In the genomic region with DNA sequence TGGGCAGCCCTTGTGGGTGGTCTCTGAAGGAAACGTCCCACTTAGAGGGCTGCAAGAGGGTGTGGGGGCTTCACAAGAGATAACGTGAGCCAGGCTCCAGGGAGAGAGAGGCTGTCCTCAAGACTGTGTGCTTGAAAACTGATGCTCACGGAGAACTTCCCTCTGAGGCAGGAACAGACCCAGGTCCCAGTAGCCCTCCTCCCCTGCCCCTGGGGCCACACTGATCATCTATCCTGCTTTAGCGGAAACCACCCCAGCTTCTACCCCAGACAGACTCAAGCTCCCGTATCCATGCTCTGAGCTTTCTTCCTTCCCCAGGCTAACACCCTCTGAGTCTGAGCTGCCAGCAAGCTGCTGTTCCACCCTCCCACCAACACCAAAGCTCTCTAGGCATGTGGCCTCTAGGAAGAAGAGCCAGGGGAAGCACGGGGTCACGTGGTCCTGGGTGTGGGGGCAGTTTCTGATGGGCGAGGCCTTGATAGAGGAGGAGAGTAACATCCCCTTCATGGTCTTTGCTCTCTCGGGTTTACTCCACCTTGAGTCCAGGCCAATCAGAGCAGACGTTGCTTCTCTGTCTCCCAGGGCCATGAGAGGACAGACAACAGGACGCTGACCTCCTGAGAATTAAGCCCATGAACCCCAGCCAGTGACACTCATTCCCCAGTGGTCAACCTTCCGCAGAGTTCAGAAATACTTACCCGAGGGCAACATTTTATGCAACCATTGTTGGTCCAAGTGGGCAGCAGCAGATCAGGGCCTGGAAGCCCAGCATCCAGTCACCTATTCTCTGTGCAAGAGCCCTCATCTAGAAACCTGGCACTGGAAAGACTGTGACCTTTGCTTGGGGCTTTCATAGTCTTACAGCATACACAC, we compare ENCODE assay signal across 8 cellular contexts. TPM values are rescaled to one million over a fixed set of nuclear protein-coding genes. Genes with fewer than 3 reads are reported as not detected.
A peak's percentile ranks its signal among the peaks of the same experiment; 100 is the strongest.
DNase-seq lines count a peak whose midpoint lies in the region; ATAC-seq, FAIRE-seq and TF ChIP-seq lines count a peak whose summit lies in the region.

No MANE protein-coding gene starts in this region.

- in situ Hi-C loops in GM12878 (cut with MboI) = no loop called here

- peak overlapping the region; percentile 99 for H3K27ac ChIP-seq in GM12878 (ENCODE audit: control insufficient read depth, insufficient read depth)

- H3K9ac ChIP-seq in GM12878 (ENCODE audit: control insufficient read depth, insufficient read depth, low read length) = peak overlapping the region; percentile 100

- TF ChIP-seq EP300 in GM12878 (IDR thresholded peaks at IDR 0.05; ENCODE audit: borderline replicate concordance in 1 of 2, control insufficient read depth in 1 of 2, low read depth in 2 of 2, low read length in 2 of 2) = no peak

- CTCF ChIA-PET in Calu3 (lab: Charles Lee) (interaction anchor here (0.8 to 5.7 kb wide), 5 partner anchors 13 to 65 kb away, joined by 3 to 68 read pairs (median 23); a partner anchor contains a TSS), GM12878 (lab: Yijun Ruan, JAX) (interaction anchor here (0.7 to 11.2 kb wide), 10 partner anchors 10 to 507 kb away, joined by 3 to 294 read pairs (median 14); a partner anchor contains a TSS)

- H3K9me3 ChIP-seq in GM12878 (replicated peaks; ENCODE audit: control insufficient read depth, insufficient read depth, low read length) = no peaks in the 10 kb centered on the region

- H3K4me3 ChIP-seq in GM12878 = peak overlapping the region; percentile 98

- 0 out of 2 replicates have a peak, but pooled peaks cover 3% of the 10 kb centered on the region for H3K4me1 ChIP-seq in GM12878 (ENCODE audit: control insufficient read depth, insufficient read depth, low read length)

- H2AFZ ChIP-seq in GM12878 (ENCODE audit: control insufficient read depth, low read depth, low read length) = peak overlapping the region; percentile 2

- ATAC-seq in GM19395 (IDR thresholded peaks at IDR 0.05; ENCODE audit: unreplicated experiment) (peak; percentile 71), HG03457 (IDR thresholded peaks at IDR 0.05; ENCODE audit: unreplicated experiment) (peak; percentile 51), GM12878 (peak; percentile 85)

- WGBS in GM12878 (ENCODE audit: insufficient coverage, insufficient replicate concordance, low lambda C conversion rate, missing lambda C conversion rate) = under 1% methylated on average over 13 of the region's 13 CpGs

- no peak for TF ChIP-seq RAD21 in GM12878 (IDR thresholded peaks at IDR 0.05; ENCODE audit: insufficient read depth, low read depth, low read length)

- RAD21 ChIA-PET in GM12878 (lab: Charles Lee; ENCODE audit: unreplicated experiment) = interaction anchor here (1.1 to 9.1 kb wide), 13 partner anchors 12 to 212 kb away, joined by 3 to 153 read pairs (median 6); a partner anchor contains a TSS

- H3K79me2 ChIP-seq in GM12878 (ENCODE audit: control insufficient read depth, insufficient read depth, low read length) = peaks cover 24% of the 10 kb centered on the region

- no peaks in the 10 kb centered on the region for H4K20me1 ChIP-seq in GM12878 (ENCODE audit: control insufficient read depth, insufficient read depth)

- H3K4me2 ChIP-seq in GM12878 (ENCODE audit: control insufficient read depth, insufficient read depth) = peak overlapping the region; percentile 64

- peak; percentile 98 for TF ChIP-seq POLR2A in GM12878 (IDR thresholded peaks at IDR 0.05; ENCODE audit: low read depth, low read length)

- POLR2A ChIA-PET in GM12878 (lab: Charles Lee) = interaction anchor here (0.7 to 6.8 kb wide), 16 partner anchors 9 to 147 kb away, joined by 3 to 90 read pairs (median 11); a partner anchor contains a TSS

- peak; percentile 99 for FAIRE-seq in GM12878 (lab: Jason Lieb, UNC)

- H3K36me3 ChIP-seq in GM12878 (ENCODE audit: control insufficient read depth in 2 of 2, insufficient read depth in 2 of 2, low read length in 1 of 2) = peaks cover 4 to 14% of the 10 kb centered on the region in 2 experiments; a peak in 3 of 4 replicates

- peak overlapping the region; percentile 94 for H3K27ac Mint-ChIP-seq in Calu3 (ENCODE audit: unreplicated experiment)

- peak overlapping the region; percentile 92 for H3K4me3 Mint-ChIP-seq in Calu3 (ENCODE audit: low read depth, unreplicated experiment)

- BruUV-seq in Calu3 (replicated peaks; lab: Mats Ljungman, UMichigan) = no TSS peak
- BruUV-seq in GM12878 (replicated peaks; lab: Mats Ljungman, UMichigan) = no TSS peak

- no peaks in the 10 kb centered on the region for H3K27me3 ChIP-seq in GM12878 (replicated peaks in 1 of 2; ENCODE audit: control insufficient read depth in 2 of 2, insufficient read depth in 2 of 2, low read length in 1 of 2)

- H3K4me1 Mint-ChIP-seq in Calu3 (ENCODE audit: low read depth, unreplicated experiment) = peaks cover 27% of the 10 kb centered on the region

- H3K9me3 Mint-ChIP-seq in Calu3 (ENCODE audit: low read depth, unreplicated experiment) = no peaks in the 10 kb centered on the region

- peak; percentile 34 for DNase-seq in Calu3
- peak; percentile 77 for DNase-seq in SHP77 treated with DMSO at 0.1 percent for 48 hours (lab: John Stamatoyannopoulos, UW)
- DNase-seq in GM12878 (ENCODE audit: low read depth, low spot score) = peak; percentile 92
- DNase-seq in islet precursor cell = peak; percentile 84
- peak; percentile 48 for DNase-seq in stimulated activated CD4-positive, alpha-beta T cell treated with anti-CD3 and anti-CD28 coated beads, Interleukin-2, amount 100 ng/mL, for 4 hours (ENCODE audit: low read depth)
- DNase-seq in A172 (ENCODE audit: low spot score) = no peak

- TF ChIP-seq CTCF in Calu3 (IDR thresholded peaks at IDR 0.05; ENCODE audit: unreplicated experiment) = no peak
- TF ChIP-seq CTCF in GM12878 (IDR thresholded peaks at IDR 0.05 in 2 of 3, conservative IDR thresholded peaks at IDR 0.05 in 1 of 3; ENCODE audit: control insufficient read depth in 2 of 3, extremely low read depth in 1 of 3, insufficient read depth in 1 of 3, low read depth in 3 of 3, low read length in 3 of 3) = no peak

- no peaks in the 10 kb centered on the region for H3K27me3 Mint-ChIP-seq in Calu3 (ENCODE audit: unreplicated experiment)

- intact Hi-C loops in Calu3 (cut with micrococcal nuclease; ENCODE audit: unreplicated experiment) = no loop called here
- intact Hi-C loops in GM12878 (cut with micrococcal nuclease; ENCODE audit: unreplicated experiment) = loop anchor here (1.0 kb wide), 2 partner anchors 19 to 66 kb away; a partner anchor contains a TSS

- peaks cover 49% of the 10 kb centered on the region for H3K36me3 Mint-ChIP-seq in Calu3 (ENCODE audit: insufficient read depth, unreplicated experiment)

- SMC1A ChIA-PET in GM12878 (lab: Charles Lee; ENCODE audit: uncharacterized antibody, unreplicated experiment) = interaction anchor here (0.6 to 9.2 kb wide), 10 partner anchors 11 to 147 kb away, joined by 3 to 195 read pairs (median 7); a partner anchor contains a TSS

RNA-seq across cellular contexts. Expression of a gene that starts 1.3 kb away (rescaled TPM):
- total RNA-seq in Calu3 (2022) (38.0 and 43.6 TPM in 2 replicates), GM12878 (2014; rRNA removed) (41.5 and 46.4 TPM in 2 replicates), GM12878 (2014; rRNA removed; fragmentation: Illumina TruSeq; extraction: Trizol) (27.8 and 31.2 TPM in 2 replicates), GM12878 (2021) (78.5 and 78.6 TPM in 2 replicates)
- total RNA-seq in GM12878 (2013; cell fraction: nucleolus; rRNA removed) = 12.2 and 13.2 TPM in 2 replicates
- polyA plus RNA-seq in GM12878 (2011; ENCODE audit: low read depth) = 15.2 TPM
- polyA plus RNA-seq in GM12878 (2011; rRNA removed) (23.0 and 42.3 TPM in 2 replicates), GM12878 (2014; fragmentation: Illumina TruSeq; extraction: Trizol) (19.6 and 42.9 TPM in 2 replicates), GM12878 (2014; fragmentation: Nextera tagmentation; extraction: Ambion mirVana) (10 to 100 TPM in 1 of 2 experiments, 1 to 10 TPM in 1; 6.6 to 12.3 TPM), GM12878 (2014; rRNA removed) (68.3 and 79.0 TPM in 2 replicates), GM12878 (2016; fragmentation: Nextera tagmentation; extraction: Ambion mirVana) (100 to 1,000 TPM; 100 to 110 TPM)
- 64.4 and 77.3 TPM in 2 replicates for polyA plus RNA-seq in GM12878 (2011; cell fraction: cytosol; rRNA removed)
- polyA plus RNA-seq in GM12878 (2011; cell fraction: nucleus; rRNA removed) = 79.4 and 82.2 TPM in 2 replicates
- 34.0 and 41.8 TPM in 2 replicates for polyA plus RNA-seq in GM12878 (2012)
- 32.9 and 57.6 TPM in 2 replicates for polyA minus RNA-seq in GM12878 (2011; rRNA and poly(A)+ RNA removed)
- polyA minus RNA-seq in GM12878 (2011; cell fraction: cytosol; rRNA and poly(A)+ RNA removed) = 23.3 and 27.0 TPM in 2 replicates
- polyA minus RNA-seq in GM12878 (2011; cell fraction: nucleus; rRNA and poly(A)+ RNA removed) = 18.9 and 24.2 TPM in 2 replicates
- total RNA-seq in A172 (2014; rRNA removed; shearing (Covaris generic)) = 2.0 and 4.4 TPM in 2 replicates

RNA-seq across cellular contexts. Expression of a gene that starts 19.1 kb away (rescaled TPM):
- total RNA-seq in Calu3 (2022) (58.2 and 63.4 TPM in 2 replicates), GM12878 (2014; rRNA removed) (90.1 and 91.2 TPM in 2 replicates), GM12878 (2014; rRNA removed; fragmentation: Illumina TruSeq; extraction: Trizol) (57.5 and 59.0 TPM in 2 replicates), GM12878 (2021) (66.3 and 69.2 TPM in 2 replicates)
- total RNA-seq in GM12878 (2013; cell fraction: nucleolus; rRNA removed) = 47.6 and 50.6 TPM in 2 replicates
- 28.7 TPM for polyA plus RNA-seq in GM12878 (2011; ENCODE audit: low read depth)
- polyA plus RNA-seq in GM12878 (2011; rRNA removed) (51.4 and 76.7 TPM in 2 replicates), GM12878 (2014; fragmentation: Illumina TruSeq; extraction: Trizol) (50.9 and 72.0 TPM in 2 replicates), GM12878 (2014; fragmentation: Nextera tagmentation; extraction: Ambion mirVana) (10 to 100 TPM; 13.4 to 16.4 TPM), GM12878 (2014; rRNA removed) (73.2 and 76.8 TPM in 2 replicates), GM12878 (2016; fragmentation: Nextera tagmentation; extraction: Ambion mirVana) (10 to 100 TPM; 62.8 to 71.1 TPM)
- 97.2 and 106 TPM in 2 replicates for polyA plus RNA-seq in GM12878 (2011; cell fraction: cytosol; rRNA removed)
- 90.8 and 100 TPM in 2 replicates for polyA plus RNA-seq in GM12878 (2011; cell fraction: nucleus; rRNA removed)
- 43.1 and 49.8 TPM in 2 replicates for polyA plus RNA-seq in GM12878 (2012)
- 73.1 and 98.4 TPM in 2 replicates for polyA minus RNA-seq in GM12878 (2011; rRNA and poly(A)+ RNA removed)
- 27.5 and 32.6 TPM in 2 replicates for polyA minus RNA-seq in GM12878 (2011; cell fraction: cytosol; rRNA and poly(A)+ RNA removed)
- 38.4 and 43.4 TPM in 2 replicates for polyA minus RNA-seq in GM12878 (2011; cell fraction: nucleus; rRNA and poly(A)+ RNA removed)
- total RNA-seq in A172 (2014; rRNA removed; shearing (Covaris generic)) = 32.4 and 63.4 TPM in 2 replicates

RNA-seq across cellular contexts. Expression of a gene that starts 19.3 kb away (rescaled TPM):
- total RNA-seq in Calu3 (2022) (1.8 and 2.3 TPM in 2 replicates), GM12878 (2014; rRNA removed) (2.1 and 4.4 TPM in 2 replicates), GM12878 (2014; rRNA removed; fragmentation: Illumina TruSeq; extraction: Trizol) (1.0 and 1.3 TPM in 2 replicates), GM12878 (2021) (2.2 and 2.5 TPM in 2 replicates)
- 2.2 and 3.3 TPM in 2 replicates for total RNA-seq in GM12878 (2013; cell fraction: nucleolus; rRNA removed)
- polyA plus RNA-seq in GM12878 (2011; ENCODE audit: low read depth) = 0.55 TPM
- polyA plus RNA-seq in GM12878 (2011; rRNA removed) (2.1 and 2.2 TPM in 2 replicates), GM12878 (2014; fragmentation: Illumina TruSeq; extraction: Trizol) (0.63 and 0.76 TPM in 2 replicates), GM12878 (2014; fragmentation: Nextera tagmentation; extraction: Ambion mirVana) (under 1 TPM; 0.11 to 0.13 TPM), GM12878 (2014; rRNA removed) (2.5 and 2.9 TPM in 2 replicates), GM12878 (2016; fragmentation: Nextera tagmentation; extraction: Ambion mirVana) (1 to 10 TPM; 2.2 to 2.7 TPM)
- 3.3 and 4.8 TPM in 2 replicates for polyA plus RNA-seq in GM12878 (2011; cell fraction: cytosol; rRNA removed)
- 3.3 and 3.5 TPM in 2 replicates for polyA plus RNA-seq in GM12878 (2011; cell fraction: nucleus; rRNA removed)
- polyA plus RNA-seq in GM12878 (2012) = 1.2 and 1.5 TPM in 2 replicates
- polyA minus RNA-seq in GM12878 (2011; rRNA and poly(A)+ RNA removed) = 2.4 and 2.7 TPM in 2 replicates
- 0.94 and 1.3 TPM in 2 replicates for polyA minus RNA-seq in GM12878 (2011; cell fraction: cytosol; rRNA and poly(A)+ RNA removed)
- polyA minus RNA-seq in GM12878 (2011; cell fraction: nucleus; rRNA and poly(A)+ RNA removed) = 3.9 and 7.0 TPM in 2 replicates
- 0.72 TPM in 1 of 2 replicates, not detected in the other for total RNA-seq in A172 (2014; rRNA removed; shearing (Covaris generic))

RNA-seq across cellular contexts. Expression of a gene that starts 24.1 kb away (rescaled TPM):
- total RNA-seq in Calu3 (2022) (not detected in 2 replicates), GM12878 (2014; rRNA removed) (not detected in 2 replicates), GM12878 (2014; rRNA removed; fragmentation: Illumina TruSeq; extraction: Trizol) (not detected in 2 replicates), GM12878 (2021) (0.13 and 0.18 TPM in 2 replicates)
- not detected in 2 replicates for total RNA-seq in GM12878 (2013; cell fraction: nucleolus; rRNA removed)
- 0.64 TPM for polyA plus RNA-seq in GM12878 (2011; ENCODE audit: low read depth)
- polyA plus RNA-seq in GM12878 (2011; rRNA removed) (0.07 TPM in 1 of 2 replicates, not detected in the other), GM12878 (2014; fragmentation: Illumina TruSeq; extraction: Trizol) (0.43 TPM in 1 of 2 replicates, not detected in the other), GM12878 (2014; fragmentation: Nextera tagmentation; extraction: Ambion mirVana) (under 1 TPM in 1 of 2 experiments, not detected in 1; 0.06 TPM), GM12878 (2014; rRNA removed) (0.15 and 0.25 TPM in 2 replicates), GM12878 (2016; fragmentation: Nextera tagmentation; extraction: Ambion mirVana) (under 1 TPM; 0.32 to 0.42 TPM)
- polyA plus RNA-seq in GM12878 (2011; cell fraction: cytosol; rRNA removed) = 0.05 and 0.12 TPM in 2 replicates
- 0.13 and 0.25 TPM in 2 replicates for polyA plus RNA-seq in GM12878 (2011; cell fraction: nucleus; rRNA removed)
- 0.21 and 0.24 TPM in 2 replicates for polyA plus RNA-seq in GM12878 (2012)
- 0.05 TPM in 1 of 2 replicates, not detected in the other for polyA minus RNA-seq in GM12878 (2011; rRNA and poly(A)+ RNA removed)
- not detected in 2 replicates for polyA minus RNA-seq in GM12878 (2011; cell fraction: cytosol; rRNA and poly(A)+ RNA removed)
- polyA minus RNA-seq in GM12878 (2011; cell fraction: nucleus; rRNA and poly(A)+ RNA removed) = not detected in 2 replicates
- total RNA-seq in A172 (2014; rRNA removed; shearing (Covaris generic)) = not detected in 2 replicates

RNA-seq across cellular contexts. Expression of a gene that starts 35.0 kb away (rescaled TPM):
- total RNA-seq in Calu3 (2022) = 0.47 and 0.98 TPM in 2 replicates
- 1.5 and 1.8 TPM in 2 replicates for total RNA-seq in GM12878 (2013; cell fraction: nucleolus; rRNA removed)
- 1.9 and 2.0 TPM in 2 replicates for total RNA-seq in GM12878 (2014; rRNA removed)
- total RNA-seq in GM12878 (2014; rRNA removed; fragmentation: Illumina TruSeq; extraction: Trizol) = 0.18 and 0.27 TPM in 2 replicates
- total RNA-seq in GM12878 (2021) = 0.64 TPM in 2 replicates
- not detected for polyA plus RNA-seq in GM12878 (2011; ENCODE audit: low read depth)
- polyA plus RNA-seq in GM12878 (2011; rRNA removed) = 0.09 and 0.49 TPM in 2 replicates
- 0.67 and 0.97 TPM in 2 replicates for polyA plus RNA-seq in GM12878 (2011; cell fraction: cytosol; rRNA removed)
- polyA plus RNA-seq in GM12878 (2011; cell fraction: nucleus; rRNA removed) = 2.8 and 3.5 TPM in 2 replicates
- 0.30 and 0.38 TPM in 2 replicates for polyA plus RNA-seq in GM12878 (2012)
- polyA plus RNA-seq in GM12878 (2014; fragmentation: Illumina TruSeq; extraction: Trizol) = 0.28 TPM in 1 of 2 replicates, not detected in the other
- polyA plus RNA-seq in GM12878 (2014; fragmentation: Nextera tagmentation; extraction: Ambion mirVana) = under 1 TPM in 1 of 2 experiments, not detected in 1; 0.11 TPM
- polyA plus RNA-seq in GM12878 (2014; rRNA removed) = 0.76 and 1.3 TPM in 2 replicates
- polyA plus RNA-seq in GM12878 (2016; fragmentation: Nextera tagmentation; extraction: Ambion mirVana) = under 1 TPM in 1 of 2 experiments, not detected in 1; 0.42 TPM
- 0.66 and 0.82 TPM in 2 replicates for polyA minus RNA-seq in GM12878 (2011; rRNA and poly(A)+ RNA removed)
- 1.6 TPM in 1 of 2 replicates, not detected in the other for polyA minus RNA-seq in GM12878 (2011; cell fraction: cytosol; rRNA and poly(A)+ RNA removed)
- polyA minus RNA-seq in GM12878 (2011; cell fraction: nucleus; rRNA and poly(A)+ RNA removed) = 0.60 and 1.3 TPM in 2 replicates
- total RNA-seq in A172 (2014; rRNA removed; shearing (Covaris generic)) = not detected in 2 replicates
